ENCODE assay signal across 8 cellular contexts in the genomic region with DNA sequence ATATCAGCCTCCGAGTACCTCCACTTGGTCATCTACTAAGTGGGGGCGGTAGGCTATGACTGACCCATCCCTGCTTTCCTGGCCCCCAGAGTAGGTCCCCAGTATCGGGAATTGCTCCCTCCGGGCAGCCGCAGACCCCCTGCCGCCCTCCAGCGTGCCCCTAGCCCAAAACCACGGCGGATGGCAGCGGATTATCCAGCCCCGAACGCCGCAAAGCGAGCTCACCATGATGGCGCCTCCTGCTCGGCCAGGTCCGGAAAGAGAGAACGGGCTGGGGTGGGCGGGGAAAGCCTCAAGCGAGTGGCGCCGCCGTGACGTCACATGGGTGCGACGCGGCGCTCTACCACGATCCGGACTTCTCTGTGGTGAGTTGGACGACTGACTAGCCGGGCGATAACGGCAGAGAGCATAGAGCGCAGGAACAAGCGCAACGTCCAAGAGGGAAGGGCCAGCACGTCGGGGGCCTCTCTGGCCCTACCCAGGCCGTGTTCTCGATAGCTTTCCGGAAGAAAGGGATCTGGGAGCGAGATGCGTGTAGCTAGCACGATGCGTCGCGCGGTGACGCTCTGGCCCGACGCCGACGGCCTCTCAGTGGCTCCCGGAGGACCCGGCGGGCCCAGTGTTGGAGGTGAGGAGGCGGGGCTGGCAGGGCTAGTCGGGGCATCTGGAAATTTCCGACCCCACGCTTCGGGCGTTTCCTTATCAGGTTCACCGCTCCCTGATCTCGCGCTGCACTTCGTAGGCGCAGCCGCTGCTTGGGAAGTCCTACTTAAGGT. TPM values are rescaled to one million over a fixed set of nuclear protein-coding genes. Genes with fewer than 3 reads are reported as not detected.
DNase-seq lines count a peak whose midpoint lies in the region; ATAC-seq and TF ChIP-seq lines count a peak whose summit lies in the region.

TSS of gene RPL18 (minus strand) at position 263 of the 776 bp plus-strand sequence. CDS start at position 228, 35 bp downstream.
A gene with protein sequence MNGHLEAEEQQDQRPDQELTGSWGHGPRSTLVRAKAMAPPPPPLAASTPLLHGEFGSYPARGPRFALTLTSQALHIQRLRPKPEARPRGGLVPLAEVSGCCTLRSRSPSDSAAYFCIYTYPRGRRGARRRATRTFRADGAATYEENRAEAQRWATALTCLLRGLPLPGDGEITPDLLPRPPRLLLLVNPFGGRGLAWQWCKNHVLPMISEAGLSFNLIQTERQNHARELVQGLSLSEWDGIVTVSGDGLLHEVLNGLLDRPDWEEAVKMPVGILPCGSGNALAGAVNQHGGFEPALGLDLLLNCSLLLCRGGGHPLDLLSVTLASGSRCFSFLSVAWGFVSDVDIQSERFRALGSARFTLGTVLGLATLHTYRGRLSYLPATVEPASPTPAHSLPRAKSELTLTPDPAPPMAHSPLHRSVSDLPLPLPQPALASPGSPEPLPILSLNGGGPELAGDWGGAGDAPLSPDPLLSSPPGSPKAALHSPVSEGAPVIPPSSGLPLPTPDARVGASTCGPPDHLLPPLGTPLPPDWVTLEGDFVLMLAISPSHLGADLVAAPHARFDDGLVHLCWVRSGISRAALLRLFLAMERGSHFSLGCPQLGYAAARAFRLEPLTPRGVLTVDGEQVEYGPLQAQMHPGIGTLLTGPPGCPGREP (plus strand): TSS at position 591 of the 776 bp plus-strand sequence. CDS start 1,009 bp downstream, outside the sequence.

- peak within 1 kb of the TSS; percentile 100 for H3K27ac Mint-ChIP-seq in activated naive CD8-positive, alpha-beta T cell treated with anti-CD3 and anti-CD28 coated beads, Interleukin-2, amount 50 U/mL, for 24 hours

- peak; percentile 84 for ATAC-seq in HG02763 (IDR thresholded peaks at IDR 0.05; ENCODE audit: unreplicated experiment)
- ATAC-seq in activated naive CD8-positive, alpha-beta T cell treated with anti-CD3 and anti-CD28 coated beads, Interleukin-2, amount 50 U/mL, for 24 hours: peak; percentile 86
- peak; percentile 91 for ATAC-seq in Right ventricle myocardium superior (ENCODE audit: poor library complexity)

- no peaks in the 10 kb centered on the region for H3K27me3 Mint-ChIP-seq in activated naive CD8-positive, alpha-beta T cell treated with anti-CD3 and anti-CD28 coated beads, Interleukin-2, amount 50 U/mL, for 24 hours

- TF ChIP-seq EP300 in tibial nerve (IDR thresholded peaks at IDR 0.05): peak; percentile 96 to 97

- WGBS in tibial nerve, 2 donors: 0 to 1% methylated on average over 33 to 68 of the region's 69 CpGs

- peak within 1 kb of the TSS; percentile 94 for H3K27ac ChIP-seq in parathyroid adenoma
- H3K27ac ChIP-seq in tibial nerve: peak within 1 kb of the TSS; percentile 80 to 96 (median 92)

- peaks cover 65% of the 10 kb centered on the region for H3K36me3 Mint-ChIP-seq in activated naive CD8-positive, alpha-beta T cell treated with anti-CD3 and anti-CD28 coated beads, Interleukin-2, amount 50 U/mL, for 24 hours (ENCODE audit: low read depth)

- TF ChIP-seq POLR2A in tibial nerve (IDR thresholded peaks at IDR 0.05): peak; percentile 80 to 91

- peak within 1 kb of the TSS; percentile 85 for H2AFZ ChIP-seq in parathyroid adenoma

- H3K9me3 Mint-ChIP-seq in activated naive CD8-positive, alpha-beta T cell treated with anti-CD3 and anti-CD28 coated beads, Interleukin-2, amount 50 U/mL, for 24 hours: no peaks in the 10 kb centered on the region

- H3K4me3 Mint-ChIP-seq in activated naive CD8-positive, alpha-beta T cell treated with anti-CD3 and anti-CD28 coated beads, Interleukin-2, amount 50 U/mL, for 24 hours: peak within 1 kb of the TSS; percentile 98

- DNase-seq in GM12865 (ENCODE audit: low read depth) (peak; percentile 100), NCI-H1417 treated with DMSO at 0.1 percent for 48 hours (lab: John Stamatoyannopoulos, UW) (peak; percentile 93), SW480 (ENCODE audit: low spot score) (peak; percentile 100), Right ventricle myocardium superior (peak; percentile 98), tibial nerve (ENCODE audit: low spot score in 2 of 2) (peak; percentile 90 to 95)
- peak; percentile 94 for DNase-seq in activated naive CD8-positive, alpha-beta T cell treated with anti-CD3 and anti-CD28 coated beads, Interleukin-2, amount 50 U/mL, for 24 hours

- intact Hi-C loops in Right ventricle myocardium superior (cut with DNase I): no loop called here

- H3K36me3 ChIP-seq in parathyroid adenoma (ENCODE audit: control insufficient read depth, insufficient read depth, low read length) (no peaks in the 10 kb centered on the region), tibial nerve (peaks cover 0 to 41% (median 13%) of the 10 kb centered on the region in 3 donors)

- H3K79me2 ChIP-seq in parathyroid adenoma: peaks cover 4% of the 10 kb centered on the region

- H3K4me3 ChIP-seq in GM12865 (ENCODE audit: low read depth, low read length): peak within 1 kb of the TSS; percentile 91
- H3K4me3 ChIP-seq in parathyroid adenoma (ENCODE audit: low read depth, low read length): peak within 1 kb of the TSS; percentile 92
- peak within 1 kb of the TSS; percentile 69 to 95 (median 89) for H3K4me3 ChIP-seq in tibial nerve

- peak within 1 kb of the TSS; percentile 97 for H3K4me2 ChIP-seq in parathyroid adenoma (ENCODE audit: low read length)

- H3K4me1 ChIP-seq in parathyroid adenoma: peaks cover 23% of the 10 kb centered on the region
- peaks cover 0 to 78% (median 35%) of the 10 kb centered on the region in 4 donors for H3K4me1 ChIP-seq in tibial nerve

- TF ChIP-seq CTCF in GM12865 (IDR thresholded peaks at IDR 0.05; ENCODE audit: insufficient read depth, low read depth, low read length, missing control alignments) (no peak), parathyroid adenoma (IDR thresholded peaks at IDR 0.05) (peak; percentile 10), tibial nerve (IDR thresholded peaks at IDR 0.05) (peak in 2 of 5 experiments; percentile 7 to 40)

- no peaks in the 10 kb centered on the region for H3K9me3 ChIP-seq in parathyroid adenoma (ENCODE audit: control insufficient read depth, low read length)
- H3K9me3 ChIP-seq in tibial nerve: no peaks in the 10 kb centered on the region

- peak within 1 kb of the TSS; percentile 96 for H3K9ac ChIP-seq in parathyroid adenoma

- H3K27me3 ChIP-seq in parathyroid adenoma (ENCODE audit: control insufficient read depth, insufficient read depth, low read length) (no peaks in the 10 kb centered on the region), tibial nerve (no peaks in the 10 kb centered on the region)

- H3K4me1 Mint-ChIP-seq in activated naive CD8-positive, alpha-beta T cell treated with anti-CD3 and anti-CD28 coated beads, Interleukin-2, amount 50 U/mL, for 24 hours: peaks cover 61% of the 10 kb centered on the region

RNA-seq across cellular contexts. Expression of gene RPL18, which starts in this region (rescaled TPM):
- total RNA-seq in Right ventricle myocardium superior (526 TPM), tibial nerve (1,000 to 10,000 TPM; 2,253 to 3,141 (median 2,490) TPM)

RNA-seq across cellular contexts. Expression of the second gene that starts in this region (rescaled TPM):
- total RNA-seq in Right ventricle myocardium superior (7.6 TPM), tibial nerve (10 to 100 TPM; 28.0 to 34.7 (median 30.1) TPM)

Comparison
In these comparisons a context has a peak if more than half of its experiments do, and no peak if none do; other contexts are left out.
1. Peak in every context shown above with its lines: DNase-seq, ATAC-seq, H3K4me3 ChIP-seq and H3K27ac ChIP-seq.